Comparison of ENCODE assay signal across 1 cellular context in the genomic region with DNA sequence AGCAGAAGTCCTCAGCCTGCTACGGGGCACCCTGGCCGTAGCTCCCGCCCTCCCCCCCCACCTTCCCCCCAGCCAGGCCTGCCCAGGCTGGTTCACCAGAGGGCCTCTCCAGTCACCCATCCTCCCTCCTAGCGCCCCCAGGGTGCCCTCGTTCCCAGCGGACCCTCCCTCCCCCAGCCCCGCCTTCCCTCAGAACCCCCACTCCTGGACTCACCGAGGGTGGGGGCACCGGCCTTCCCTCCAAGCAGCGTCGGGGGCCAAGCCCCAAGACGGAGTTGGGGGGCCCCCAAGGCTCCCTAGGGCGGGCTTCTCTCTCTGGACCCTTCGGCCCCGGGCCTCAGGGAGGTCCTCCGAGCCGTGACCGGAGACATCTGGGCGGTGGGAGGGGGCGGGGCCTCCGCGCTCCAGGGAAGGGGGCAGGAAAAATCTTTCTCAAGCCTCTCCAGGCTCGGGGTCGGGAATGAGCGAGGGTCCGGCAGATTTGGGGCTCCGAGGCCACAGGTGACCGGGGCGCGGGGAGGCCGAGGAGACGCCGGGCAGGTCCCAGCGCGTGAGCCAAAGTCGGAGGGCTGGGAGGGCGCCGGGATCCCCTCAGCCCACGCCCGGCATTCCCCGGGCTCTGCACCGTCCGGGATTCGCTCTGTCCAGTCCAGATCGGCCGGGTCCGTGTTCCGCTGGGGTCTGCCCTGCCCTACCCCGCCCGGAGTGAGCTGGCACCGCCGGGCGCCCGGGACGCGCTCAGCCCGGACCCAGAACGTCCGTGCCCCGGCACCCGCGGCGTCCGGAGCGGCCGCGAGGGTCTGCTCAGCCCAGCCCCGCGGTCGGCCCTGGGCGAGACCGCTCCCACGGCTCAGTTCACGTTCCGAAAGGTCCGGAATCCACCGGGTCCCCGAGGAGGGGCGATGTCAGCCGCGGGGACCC.
TF ChIP-seq lines count a peak whose summit lies in the region.

No MANE protein-coding gene starts in this region.

TF ChIP-seq in H1, 55 proteins besides CTCF, POLR2A, EP300 and RAD21 (continued from another document):
- TF ChIP-seq GTF2F1 (IDR thresholded peaks at IDR 0.05; ENCODE audit: borderline replicate concordance, low read depth, low read length) (no peak), TAF1 (IDR thresholded peaks at IDR 0.05; ENCODE audit: low read depth, low read length) (no peak), KDM5A (IDR thresholded peaks at IDR 0.05; ENCODE audit: low read length) (no peak), SIX5 (IDR thresholded peaks at IDR 0.05; ENCODE audit: low read depth, low read length) (no peak), PHF8 (conservative IDR thresholded peaks at IDR 0.05; ENCODE audit: low read depth, low read length) (peak; percentile 10; the same call in 1 of the 2 replicates), KDM4A (IDR thresholded peaks at IDR 0.05; ENCODE audit: low read depth, low read length, severe bottlenecking) (peak; percentile 90), ZNF274 (IDR thresholded peaks at IDR 0.05; ENCODE audit: borderline replicate concordance, extremely low read depth, low read length) (no peak), RNF2 (IDR thresholded peaks at IDR 0.05; ENCODE audit: borderline replicate concordance, low read depth, low read length, missing control alignments, poor library complexity, severe bottlenecking) (no peak), SIN3A (conservative IDR thresholded peaks at IDR 0.05 in 1 of 2, IDR thresholded peaks at IDR 0.05 in 1 of 2; ENCODE audit: low read depth in 1 of 2, low read length in 2 of 2) (peak in 1 of 2 experiments; percentile 38; a peak in 2 of 4 replicates), SUZ12 (IDR thresholded peaks at IDR 0.05; ENCODE audit: low read length) (peak; percentile 45; the same call in 1 of the 2 replicates), TAF7 (optimal IDR thresholded peaks at IDR 0.05; ENCODE audit: borderline replicate concordance, low read depth, low read length) (no peak)
- TF ChIP-seq, protein P1, sequence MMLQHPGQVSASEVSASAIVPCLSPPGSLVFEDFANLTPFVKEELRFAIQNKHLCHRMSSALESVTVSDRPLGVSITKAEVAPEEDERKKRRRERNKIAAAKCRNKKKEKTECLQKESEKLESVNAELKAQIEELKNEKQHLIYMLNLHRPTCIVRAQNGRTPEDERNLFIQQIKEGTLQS (IDR thresholded peaks at IDR 0.05; ENCODE audit: insufficient read depth, low read depth, low read length): no peak
- TF ChIP-seq, protein P2, sequence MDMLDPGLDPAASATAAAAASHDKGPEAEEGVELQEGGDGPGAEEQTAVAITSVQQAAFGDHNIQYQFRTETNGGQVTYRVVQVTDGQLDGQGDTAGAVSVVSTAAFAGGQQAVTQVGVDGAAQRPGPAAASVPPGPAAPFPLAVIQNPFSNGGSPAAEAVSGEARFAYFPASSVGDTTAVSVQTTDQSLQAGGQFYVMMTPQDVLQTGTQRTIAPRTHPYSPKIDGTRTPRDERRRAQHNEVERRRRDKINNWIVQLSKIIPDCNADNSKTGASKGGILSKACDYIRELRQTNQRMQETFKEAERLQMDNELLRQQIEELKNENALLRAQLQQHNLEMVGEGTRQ (IDR thresholded peaks at IDR 0.05; ENCODE audit: low read length): no peak
